ENCODE assay signal across 26 cellular contexts in genomic region chr14:95419569-95419968, GRCh38.
DNase-seq lines count a peak whose midpoint lies in the region; ATAC-seq, FAIRE-seq and TF ChIP-seq lines count a peak whose summit lies in the region.
"Had no signal": no experiment of that assay in that cellular context is flagged by ENCODE, and none has a peak within 500 bp of the region (broad histone marks: within the 10 kb centered on the region; RNA-seq: fewer than 3 reads in every experiment).

No MANE protein-coding gene starts in this region.

- H2BK120ac ChIP-seq in IMR-90 (ENCODE audit: low read depth, low read length): no peak overlapping the region

- H3K4me2 ChIP-seq in IMR-90 (ENCODE audit: low read depth, low read length) (no peak overlapping the region), PC-9 (no peak overlapping the region)
- H3K4me2 ChIP-seq: BLaER1 treated with 17β-estradiol and CSF1 and Interleukin-3, amounts not matched to agents 10 nM and 100 nM had no signal

- H3K23ac ChIP-seq in IMR-90 (ENCODE audit: low read depth, low read length): no peak overlapping the region

- no peak for TF ChIP-seq RAD21 in IMR-90 (IDR thresholded peaks at IDR 0.05; ENCODE audit: low read length)

- no peak overlapping the region for H2BK15ac ChIP-seq in IMR-90 (ENCODE audit: low read depth, low read length)

- no peaks in the 10 kb centered on the region for H3K79me2 ChIP-seq in PC-9 (ENCODE audit: low read depth)

- H2AK9ac ChIP-seq in IMR-90 (replicated peaks; ENCODE audit: low read depth, low read length, poor library complexity): no peak overlapping the region

- TF ChIP-seq CTCF in IMR-90 (conservative IDR thresholded peaks at IDR 0.05; ENCODE audit: low read depth, low read length) (no peak), PC-9 (conservative IDR thresholded peaks at IDR 0.05) (no peak)

- CTCF ChIA-PET in IMR-90 (lab: Yijun Ruan, JAX): no interaction called here
- CTCF ChIA-PET in PC-9 (lab: Charles Lee): no interaction called here

- H3K4ac ChIP-seq in IMR-90 (ENCODE audit: low read depth, low read length): no peak overlapping the region

- H3K14ac ChIP-seq in IMR-90 (replicated peaks; ENCODE audit: low read depth, low read length): no peak overlapping the region

- H3K9me3 ChIP-seq in IMR-90 (ENCODE audit: control insufficient read depth, insufficient read depth, low read length) (no peaks in the 10 kb centered on the region), PC-9 (ENCODE audit: insufficient read depth, low read depth) (no peaks in the 10 kb centered on the region)
- H3K9me3 ChIP-seq: BE2C had no signal

- FAIRE-seq in GM12891 (lab: Jason Lieb, UNC): peak; percentile 80
- FAIRE-seq: A204.1, D721Med, GM12878 had no signal

- H3K4me3 ChIP-seq in IMR-90 (ENCODE audit: insufficient read depth, low read depth, low read length): no peak overlapping the region
- H3K4me3 ChIP-seq in PC-9: no peak overlapping the region
- H3K4me3 ChIP-seq: BLaER1 treated with 17β-estradiol and CSF1 and Interleukin-3, amounts not matched to agents 10 nM and 100 nM; GM12878 had no signal

- in situ Hi-C loops in IMR-90 (cut with MboI; ENCODE audit: low sequenced_read_pairs): no loop called here

- H4K8ac ChIP-seq in IMR-90 (ENCODE audit: low read depth in 2 of 2, low read length in 2 of 2): no peak overlapping the region

- TF ChIP-seq POLR2A in GM12891 (IDR thresholded peaks at IDR 0.05; ENCODE audit: low read depth, low read length): no peak
- TF ChIP-seq POLR2A in IMR-90 (IDR thresholded peaks at IDR 0.05; ENCODE audit: low read depth, low read length): no peak

- no peaks in the 10 kb centered on the region for H3K79me1 ChIP-seq in IMR-90 (ENCODE audit: low read depth in 1 of 2, low read length in 2 of 2)

- no peaks in the 10 kb centered on the region for H3K9me2 ChIP-seq in PC-9 (ENCODE audit: insufficient read depth)

- H3K18ac ChIP-seq in IMR-90 (ENCODE audit: low read depth, low read length): no peak overlapping the region

- H3K27ac ChIP-seq in IMR-90 (ENCODE audit: insufficient read depth, low read length): no peak overlapping the region
- H3K27ac ChIP-seq in PC-9: no peak overlapping the region
- H3K27ac ChIP-seq: 22Rv1; BLaER1 treated with 17β-estradiol and CSF1 and Interleukin-3, amounts not matched to agents 10 nM and 100 nM had no signal

- no peaks in the 10 kb centered on the region; the same call in 1 of the 2 replicates for H3K4me1 ChIP-seq in IMR-90 (ENCODE audit: control insufficient read depth, insufficient read depth, low read length)
- no peaks in the 10 kb centered on the region for H3K4me1 ChIP-seq in PC-9 (replicated peaks; ENCODE audit: insufficient read depth)

- H3K36me3 ChIP-seq in IMR-90 (ENCODE audit: control insufficient read depth, insufficient read depth, low read length): peaks cover 4% of the 10 kb centered on the region; the same call in 1 of the 2 replicates
- no peaks in the 10 kb centered on the region for H3K36me3 ChIP-seq in PC-9 (ENCODE audit: low read depth)
- H3K36me3 ChIP-seq: BE2C had no signal

- H3K36me3 Mint-ChIP-seq in T-helper 1 cell treated with Interleukin-12 subunit alpha and Interleukin-12 subunit beta and Interleukin-4 antibody, amounts not matched to agents 30 μg/mL and 1 μg/mL, for 36 hours (ENCODE audit: low read depth): peaks cover 51% of the 10 kb centered on the region
- H3K36me3 Mint-ChIP-seq in immature natural killer cell: peaks cover 16 to 22% (median 19%) of the 10 kb centered on the region in 3 donors

- intact Hi-C loops in IMR-90 (cut with micrococcal nuclease) (no loop called here), PC-9 (cut with micrococcal nuclease; ENCODE audit: unreplicated experiment) (no loop called here), Right ventricle myocardium inferior (cut with DNase I) (no loop called here)

- H4K91ac ChIP-seq in IMR-90 (ENCODE audit: insufficient read depth, low read depth, low read length): no peak overlapping the region

- no peak for DNase-seq in T-helper 1 cell
- DNase-seq in GM12891 (ENCODE audit: insufficient read length, low spot score): no peak
- DNase-seq in IMR-90: no peak
- no peak for DNase-seq in immature natural killer cell
- DNase-seq in PC-9: no peak
- DNase-seq in Right ventricle myocardium inferior (ENCODE audit: missing footprints): no peak
- no peak for DNase-seq in anterior cingulate cortex (lab: John Stamatoyannopoulos, UW)
- DNase-seq: AML-193; BE2C; CD4-positive, alpha-beta T cell; CD8-positive, alpha-beta memory T cell; DMS 273 treated with DMSO at 0.1 percent for 48 hours; DMS79; EL; GDM1; GOT3; H9; HFFc6 had no signal

- POLR2A ChIA-PET in IMR-90 (lab: Charles Lee; ENCODE audit: unreplicated experiment): no interaction called here
- POLR2A ChIA-PET in PC-9 (lab: Charles Lee; ENCODE audit: unreplicated experiment): no interaction called here

- H3K9me1 ChIP-seq in IMR-90 (ENCODE audit: insufficient read depth, low read length): peaks cover 3% of the 10 kb centered on the region; the same call in 1 of the 2 replicates

- H3K27me3 ChIP-seq in IMR-90 (ENCODE audit: control insufficient read depth, insufficient read depth, low read length): no peaks in the 10 kb centered on the region
- H3K27me3 ChIP-seq in PC-9 (ENCODE audit: insufficient read depth, low read depth): no peaks in the 10 kb centered on the region
- H3K27me3 ChIP-seq: BE2C; BLaER1 treated with 17β-estradiol and CSF1 and Interleukin-3, amounts not matched to agents 10 nM and 100 nM had no signal

- no peak overlapping the region for H2AK5ac ChIP-seq in IMR-90 (ENCODE audit: low read depth, low read length)

- peaks cover 11% of the 10 kb centered on the region for H3K9me3 Mint-ChIP-seq in T-helper 1 cell treated with Interleukin-12 subunit alpha and Interleukin-12 subunit beta and Interleukin-4 antibody, amounts not matched to agents 30 μg/mL and 1 μg/mL, for 36 hours
- H3K9me3 Mint-ChIP-seq in immature natural killer cell: peaks cover 0 to 3% (median 0%) of the 10 kb centered on the region in 6 donors
- H3K9me3 Mint-ChIP-seq: CD4-positive, alpha-beta T cell; CD8-positive, alpha-beta memory T cell; HFFc6 had no signal

- H3K27me3 Mint-ChIP-seq in T-helper 1 cell treated with Interleukin-12 subunit alpha and Interleukin-12 subunit beta and Interleukin-4 antibody, amounts not matched to agents 30 μg/mL and 1 μg/mL, for 36 hours (ENCODE audit: low read depth): no peaks in the 10 kb centered on the region
- no peaks in the 10 kb centered on the region for H3K27me3 Mint-ChIP-seq in immature natural killer cell (ENCODE audit: low read depth in 3 of 3)
- H3K27me3 Mint-ChIP-seq: CD4-positive, alpha-beta T cell had no signal

- H3K56ac ChIP-seq in IMR-90 (ENCODE audit: extremely low read depth, insufficient read depth, low read length): no peak overlapping the region

- no peaks in the 10 kb centered on the region for H4K20me1 ChIP-seq in IMR-90 (ENCODE audit: insufficient read depth, low read length)
- no peaks in the 10 kb centered on the region for H4K20me1 ChIP-seq in PC-9 (ENCODE audit: insufficient read depth)

- no peak overlapping the region for H3K4me3 Mint-ChIP-seq in T-helper 1 cell treated with Interleukin-12 subunit alpha and Interleukin-12 subunit beta and Interleukin-4 antibody, amounts not matched to agents 30 μg/mL and 1 μg/mL, for 36 hours
- H3K4me3 Mint-ChIP-seq in immature natural killer cell: no peak overlapping the region
- H3K4me3 Mint-ChIP-seq: CD14-positive monocyte; CD4-positive, alpha-beta T cell; H9; HFFc6 had no signal

- no peak overlapping the region for H3K9ac ChIP-seq in IMR-90 (ENCODE audit: low read depth, low read length)
- H3K9ac ChIP-seq: BLaER1 treated with 17β-estradiol and CSF1 and Interleukin-3, amounts not matched to agents 10 nM and 100 nM had no signal

- H3K27ac Mint-ChIP-seq in T-helper 1 cell treated with Interleukin-12 subunit alpha and Interleukin-12 subunit beta and Interleukin-4 antibody, amounts not matched to agents 30 μg/mL and 1 μg/mL, for 36 hours: peak overlapping the region; percentile 8
- H3K27ac Mint-ChIP-seq in immature natural killer cell: peak overlapping the region in 5 of 6 donors; percentile 42 to 78 (median 52)
- H3K27ac Mint-ChIP-seq: CD4-positive, alpha-beta T cell; H9; HFFc6 had no signal

- peak overlapping the region; percentile 36 for H2BK5ac ChIP-seq in IMR-90 (ENCODE audit: low read depth, low read length, poor library complexity, severe bottlenecking)

- no peak overlapping the region for H2BK20ac ChIP-seq in IMR-90 (ENCODE audit: low read depth, low read length)

- BruUV-seq in IMR-90 (replicated peaks; lab: Mats Ljungman, UMichigan) (no TSS peak), PC-9 (replicated peaks; lab: Mats Ljungman, UMichigan) (no TSS peak)

- dilution Hi-C loops in IMR-90 (cut with HindIII; ENCODE audit: low sequenced_read_pairs, unreplicated experiment): no loop called here

- H3F3A ChIP-seq in PC-9 (ENCODE audit: insufficient read depth, low read depth): no peaks in the 10 kb centered on the region

- 86% methylated on average over 4 of the region's 4 CpGs; no CpG with 5 or more reads in 1 of the 2 experiments for WGBS in IMR-90 (ENCODE audit: extremely low coverage in 2 of 2, insufficient read length in 1 of 2), 2 experiments

- H3K4me1 Mint-ChIP-seq in T-helper 1 cell treated with Interleukin-12 subunit alpha and Interleukin-12 subunit beta and Interleukin-4 antibody, amounts not matched to agents 30 μg/mL and 1 μg/mL, for 36 hours (ENCODE audit: low read depth): no peaks in the 10 kb centered on the region
- no peaks in the 10 kb centered on the region for H3K4me1 Mint-ChIP-seq in immature natural killer cell
- H3K4me1 Mint-ChIP-seq: CD8-positive, alpha-beta memory T cell had no signal

- ATAC-seq in IMR-90 (ENCODE audit: low read depth): no peak
- ATAC-seq in Right ventricle myocardium inferior: no peak
- ATAC-seq: GM12878, HCT116 had no signal

- H2AFZ ChIP-seq in IMR-90 (replicated peaks; ENCODE audit: low read length, poor library complexity) (no peak overlapping the region), PC-9 (no peak overlapping the region)

- H4K5ac ChIP-seq in IMR-90 (ENCODE audit: low read depth, low read length): no peak overlapping the region

TF ChIP-seq in GM12891, 5 proteins besides CTCF, POLR2A, EP300 and RAD21:
- no peak for TF ChIP-seq PAX5 (IDR thresholded peaks at IDR 0.05; ENCODE audit: insufficient read depth, low read length, severe bottlenecking)
- no peak for TF ChIP-seq SPI1 (IDR thresholded peaks at IDR 0.05; ENCODE audit: low read depth, low read length)
- no peak for TF ChIP-seq POU2F2 (IDR thresholded peaks at IDR 0.05; ENCODE audit: low read depth, low read length)
- TF ChIP-seq POLR2AphosphoS5 (IDR thresholded peaks at IDR 0.05; ENCODE audit: low read depth, low read length): no peak
- TF ChIP-seq TAF1 (IDR thresholded peaks at IDR 0.05; ENCODE audit: low read depth, low read length): no peak

TF ChIP-seq in IMR-90, 13 proteins besides CTCF, POLR2A, EP300 and RAD21 (continues in another document):
- no peak for TF ChIP-seq MAFK (IDR thresholded peaks at IDR 0.05; ENCODE audit: low read depth, low read length)
